23 cellular contexts compared by ENCODE assay signal in the genomic region with DNA sequence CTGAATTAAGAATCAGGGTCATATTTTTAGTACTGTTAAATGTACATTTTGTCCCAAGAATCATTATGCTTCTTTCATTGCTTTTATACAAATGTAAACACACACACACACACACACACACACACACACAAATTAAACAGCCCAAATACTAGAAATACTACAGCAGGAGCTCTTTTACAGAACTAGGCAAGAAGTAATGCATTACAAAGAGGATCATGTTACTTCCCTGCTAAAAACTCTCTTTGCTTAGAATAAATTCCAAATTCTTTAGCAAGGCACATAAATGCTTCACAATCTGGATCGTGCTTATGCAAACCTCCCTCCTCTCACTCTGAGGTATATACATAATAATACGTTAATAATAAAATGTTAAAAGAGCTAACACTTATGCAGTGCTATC.
"Had no signal": no experiment of that assay in that cellular context is flagged by ENCODE, and none has a peak within 500 bp of the region (broad histone marks: within the 10 kb centered on the region; RNA-seq: fewer than 3 reads in every experiment).

No MANE protein-coding gene starts in this region.

- H3K9me3 ChIP-seq: transverse colon had no signal

- H3K27ac Mint-ChIP-seq: activated B cell treated with CpG ODN at 0.5 μM for 24 hours; activated CD4-positive, alpha-beta memory T cell treated with anti-CD3 and anti-CD28 coated beads for 36 hours; activated naive CD4-positive, alpha-beta T cell treated with anti-CD3 and anti-CD28 coated beads for 36 hours; activated naive CD8-positive, alpha-beta T cell treated with anti-CD3 and anti-CD28 coated beads, Interleukin-2, amount 10 ng/mL, durations not matched to agents 7 days and 5 days; activated T-cell treated with anti-CD3 and anti-CD28 coated beads, Interleukin-2, amount 50 U/mL, for 72 hours; endodermal cell; nephron progenitor cell; stimulated activated naive CD8-positive, alpha-beta T cell treated with anti-CD3 and anti-CD28 coated beads, Interleukin-15, Interleukin-2, amounts not matched to agents 100 ng/mL and 50 ng/mL, for 24 hours; T-helper 17 cell had no signal

- H3K4me1 ChIP-seq: foreskin keratinocyte, parathyroid adenoma, transverse colon had no signal

- H3K27me3 ChIP-seq: brain microvascular endothelial cell, foreskin keratinocyte, hepatocyte, transverse colon had no signal

- H3K27me3 Mint-ChIP-seq: activated B cell treated with CpG ODN at 0.5 μM for 24 hours; activated CD4-positive, alpha-beta memory T cell treated with anti-CD3 and anti-CD28 coated beads for 36 hours; activated naive CD8-positive, alpha-beta T cell treated with anti-CD3 and anti-CD28 coated beads, Interleukin-2, amount 10 ng/mL, durations not matched to agents 7 days and 5 days; memory B cell; stimulated activated naive CD8-positive, alpha-beta T cell treated with anti-CD3 and anti-CD28 coated beads, Interleukin-15, Interleukin-2, amounts not matched to agents 100 ng/mL and 50 ng/mL, for 24 hours; T-helper 17 cell had no signal

- DNase-seq: activated B cell treated with CpG ODN at 0.5 μM for 24 hours; activated CD4-positive, alpha-beta memory T cell treated with anti-CD3 and anti-CD28 coated beads for 36 hours; activated CD4-positive, alpha-beta T cell treated with anti-CD3 and anti-CD28 coated beads for 48 hours; activated effector memory CD4-positive, alpha-beta T cell treated with Interleukin-2 at 50 U/mL for 16 hours; activated naive CD4-positive, alpha-beta T cell treated with anti-CD3 and anti-CD28 coated beads for 36 hours; activated naive CD8-positive, alpha-beta T cell treated with anti-CD3 and anti-CD28 coated beads, Interleukin-2, amount 10 ng/mL, durations not matched to agents 7 days and 5 days; activated T-cell treated with anti-CD3 and anti-CD28 coated beads, Interleukin-2, amount 50 U/mL, for 72 hours; aorta; brain microvascular endothelial cell; caudate nucleus; endodermal cell; foreskin keratinocyte; nephron progenitor cell; nucleus accumbens; right cardiac atrium; stimulated activated CD4-positive, alpha-beta T cell treated with anti-CD3 and anti-CD28 coated beads, Interleukin-1b, Interleukin-23, amount 100 ng/mL, for 48 hours; SW 1271; T-helper 17 cell; transverse colon had no signal

- H3K4me3 Mint-ChIP-seq: activated B cell treated with CpG ODN at 0.5 μM for 24 hours; activated CD4-positive, alpha-beta memory T cell treated with anti-CD3 and anti-CD28 coated beads for 36 hours; activated naive CD4-positive, alpha-beta T cell treated with anti-CD3 and anti-CD28 coated beads for 36 hours; activated naive CD8-positive, alpha-beta T cell treated with anti-CD3 and anti-CD28 coated beads, Interleukin-2, amount 10 ng/mL, durations not matched to agents 7 days and 5 days; activated T-cell treated with anti-CD3 and anti-CD28 coated beads, Interleukin-2, amount 50 U/mL, for 72 hours; endodermal cell; memory B cell; nephron progenitor cell; stimulated activated naive CD8-positive, alpha-beta T cell treated with anti-CD3 and anti-CD28 coated beads, Interleukin-15, Interleukin-2, amounts not matched to agents 100 ng/mL and 50 ng/mL, for 24 hours; T-helper 17 cell had no signal

- H3K36me3 ChIP-seq: brain microvascular endothelial cell, transverse colon had no signal

- H3K4me3 ChIP-seq: hepatocyte, transverse colon had no signal

- H3K9me3 Mint-ChIP-seq: activated B cell treated with CpG ODN at 0.5 μM for 24 hours, endodermal cell, nephron progenitor cell had no signal

- H3K36me3 Mint-ChIP-seq: activated CD4-positive, alpha-beta memory T cell treated with anti-CD3 and anti-CD28 coated beads for 36 hours; activated naive CD8-positive, alpha-beta T cell treated with anti-CD3 and anti-CD28 coated beads, Interleukin-2, amount 10 ng/mL, durations not matched to agents 7 days and 5 days; memory B cell had no signal

- H3K9ac ChIP-seq: parathyroid adenoma had no signal

- H3K4me1 Mint-ChIP-seq: activated B cell treated with CpG ODN at 0.5 μM for 24 hours; activated naive CD8-positive, alpha-beta T cell treated with anti-CD3 and anti-CD28 coated beads, Interleukin-2, amount 10 ng/mL, durations not matched to agents 7 days and 5 days; memory B cell; T-helper 17 cell had no signal
